Comparison of ENCODE assay signal across 20 cellular contexts in genomic region chr4:139795476-139795875, GRCh38.
"Had no signal": no experiment of that assay in that cellular context is flagged by ENCODE, and none has a peak within 500 bp of the region (broad histone marks: within the 10 kb centered on the region; RNA-seq: fewer than 3 reads in every experiment).

No MANE protein-coding gene starts in this region.

- H3K27ac ChIP-seq: adrenal gland, cardiac muscle cell, gastrocnemius medialis, left lung, thyroid gland, WERI-Rb-1 had no signal

- H3K36me3 ChIP-seq: adrenal gland, cardiac muscle cell, gastrocnemius medialis, left lung, thyroid gland, WERI-Rb-1 had no signal

- H3K9me3 ChIP-seq: adrenal gland, gastrocnemius medialis, left lung, thyroid gland had no signal

- H3K27me3 Mint-ChIP-seq: activated naive CD4-positive, alpha-beta T cell treated with anti-CD3 and anti-CD28 coated beads, Interleukin-2, amount 50 U/mL, for 24 hours had no signal

- ATAC-seq: effector memory CD8-positive, alpha-beta T cell; gastrocnemius medialis; left lung; T-helper 17 cell had no signal

- H3K36me3 Mint-ChIP-seq: activated naive CD4-positive, alpha-beta T cell treated with anti-CD3 and anti-CD28 coated beads, Interleukin-2, amount 50 U/mL, for 24 hours had no signal

- H3K27ac Mint-ChIP-seq: activated naive CD4-positive, alpha-beta T cell treated with anti-CD3 and anti-CD28 coated beads, Interleukin-2, amount 50 U/mL, for 24 hours; effector memory CD8-positive, alpha-beta T cell; T-helper 17 cell had no signal

- H3K4me1 Mint-ChIP-seq: activated naive CD4-positive, alpha-beta T cell treated with anti-CD3 and anti-CD28 coated beads, Interleukin-2, amount 50 U/mL, for 24 hours had no signal

- DNase-seq: activated CD4-positive, alpha-beta T cell treated with anti-CD3 and anti-CD28 coated beads for 1 hour; activated CD8-positive, alpha-beta memory T cell treated with anti-CD3 and anti-CD28 coated beads for 24 hours; activated CD8-positive, alpha-beta memory T cell treated with anti-CD3 and anti-CD28 coated beads, Interleukin-2, amount 50 U/mL, for 48 hours; activated gamma-delta T cell; adrenal gland; effector memory CD8-positive, alpha-beta T cell; gastrocnemius medialis; head of caudate nucleus; left lung; midbrain; retina; stimulated activated CD4-positive, alpha-beta T cell treated with anti-CD3 and anti-CD28 coated beads, Interleukin-12 subunit alpha, Interleukin-12 subunit beta, amount 100 ng/mL, for 4 hours; stimulated activated CD4-positive, alpha-beta T cell treated with anti-CD3 and anti-CD28 coated beads, Interleukin-1b, Interleukin-23, amount 100 ng/mL, for 48 hours; stimulated activated CD8-positive, alpha-beta memory T cell treated with anti-CD3 and anti-CD28 coated beads, Interleukin-4, amount 100 ng/mL, for 48 hours; stimulated activated naive CD4-positive, alpha-beta T cell; T-helper 17 cell; thyroid gland; WERI-Rb-1 had no signal

- H3K4me3 Mint-ChIP-seq: activated naive CD4-positive, alpha-beta T cell treated with anti-CD3 and anti-CD28 coated beads, Interleukin-2, amount 50 U/mL, for 24 hours; effector memory CD8-positive, alpha-beta T cell; T-helper 17 cell had no signal

- H3K4me3 ChIP-seq: adrenal gland, cardiac muscle cell, gastrocnemius medialis, left lung, thyroid gland had no signal

- H3K27me3 ChIP-seq: adrenal gland, cardiac muscle cell, gastrocnemius medialis, left lung, thyroid gland had no signal

- H3K9me3 Mint-ChIP-seq: activated naive CD4-positive, alpha-beta T cell treated with anti-CD3 and anti-CD28 coated beads, Interleukin-2, amount 50 U/mL, for 24 hours; effector memory CD8-positive, alpha-beta T cell had no signal
